1 cellular context compared by ENCODE assay signal in genomic region chr17:35002876-35003551, GRCh38.
TF ChIP-seq lines count a peak whose summit lies in the region.

No MANE protein-coding gene starts in this region.

TF ChIP-seq in HepG2, 621 proteins besides CTCF, POLR2A, EP300 and RAD21:
- TF ChIP-seq ZBTB1 (CRISPR knock-in tag; IDR thresholded peaks at IDR 0.05; ENCODE audit: borderline replicate concordance) (no peak), TOE1 (CRISPR knock-in tag; IDR thresholded peaks at IDR 0.05) (no peak), NFKBIZ (CRISPR knock-in tag; IDR thresholded peaks at IDR 0.05) (no peak), ZNF256 (CRISPR knock-in tag; conservative IDR thresholded peaks at IDR 0.05) (no peak)
TF ChIP-seq in HepG2: peak in this region for 0.
